In the genomic region with DNA sequence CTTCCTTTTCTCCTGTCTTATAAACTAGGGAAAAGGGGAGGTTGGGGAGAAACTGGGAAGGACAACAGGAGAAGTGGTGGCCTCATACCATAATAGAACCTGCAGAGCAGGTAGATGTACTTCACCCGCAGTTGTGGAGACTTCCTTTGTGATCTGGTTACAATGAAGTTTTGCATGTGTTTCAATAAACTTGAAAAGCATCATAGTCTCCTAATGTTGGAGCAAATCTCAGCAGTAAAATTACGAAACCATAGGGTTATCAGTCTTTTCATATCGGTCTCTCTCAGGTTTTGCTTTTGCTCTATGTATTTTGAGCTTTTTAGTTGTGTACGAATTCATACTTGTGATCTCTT, we compare ENCODE assay signal across 1 cellular context.
TF ChIP-seq lines count a peak whose summit lies in the region.

No MANE protein-coding gene starts in this region.

TF ChIP-seq in K562, 482 proteins besides CTCF, POLR2A, EP300 and RAD21 (continued from another document):
- TF ChIP-seq, protein P1, sequence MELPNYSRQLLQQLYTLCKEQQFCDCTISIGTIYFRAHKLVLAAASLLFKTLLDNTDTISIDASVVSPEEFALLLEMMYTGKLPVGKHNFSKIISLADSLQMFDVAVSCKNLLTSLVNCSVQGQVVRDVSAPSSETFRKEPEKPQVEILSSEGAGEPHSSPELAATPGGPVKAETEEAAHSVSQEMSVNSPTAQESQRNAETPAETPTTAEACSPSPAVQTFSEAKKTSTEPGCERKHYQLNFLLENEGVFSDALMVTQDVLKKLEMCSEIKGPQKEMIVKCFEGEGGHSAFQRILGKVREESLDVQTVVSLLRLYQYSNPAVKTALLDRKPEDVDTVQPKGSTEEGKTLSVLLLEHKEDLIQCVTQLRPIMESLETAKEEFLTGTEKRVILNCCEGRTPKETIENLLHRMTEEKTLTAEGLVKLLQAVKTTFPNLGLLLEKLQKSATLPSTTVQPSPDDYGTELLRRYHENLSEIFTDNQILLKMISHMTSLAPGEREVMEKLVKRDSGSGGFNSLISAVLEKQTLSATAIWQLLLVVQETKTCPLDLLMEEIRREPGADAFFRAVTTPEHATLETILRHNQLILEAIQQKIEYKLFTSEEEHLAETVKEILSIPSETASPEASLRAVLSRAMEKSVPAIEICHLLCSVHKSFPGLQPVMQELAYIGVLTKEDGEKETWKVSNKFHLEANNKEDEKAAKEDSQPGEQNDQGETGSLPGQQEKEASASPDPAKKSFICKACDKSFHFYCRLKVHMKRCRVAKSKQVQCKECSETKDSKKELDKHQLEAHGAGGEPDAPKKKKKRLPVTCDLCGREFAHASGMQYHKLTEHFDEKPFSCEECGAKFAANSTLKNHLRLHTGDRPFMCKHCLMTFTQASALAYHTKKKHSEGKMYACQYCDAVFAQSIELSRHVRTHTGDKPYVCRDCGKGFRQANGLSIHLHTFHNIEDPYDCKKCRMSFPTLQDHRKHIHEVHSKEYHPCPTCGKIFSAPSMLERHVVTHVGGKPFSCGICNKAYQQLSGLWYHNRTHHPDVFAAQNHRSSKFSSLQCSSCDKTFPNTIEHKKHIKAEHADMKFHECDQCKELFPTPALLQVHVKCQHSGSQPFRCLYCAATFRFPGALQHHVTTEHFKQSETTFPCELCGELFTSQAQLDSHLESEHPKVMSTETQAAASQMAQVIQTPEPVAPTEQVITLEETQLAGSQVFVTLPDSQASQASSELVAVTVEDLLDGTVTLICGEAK (IDR thresholded peaks at IDR 0.05): 0 out of 2 replicates have a peak, but pooled peaks have one; percentile 21
- TF ChIP-seq, protein P1 (CRISPR knock-in tag; IDR thresholded peaks at IDR 0.05): no peak
- TF ChIP-seq HDAC1 (IDR thresholded peaks at IDR 0.05) (0 out of 4 replicates have a peak, but pooled peaks of 1 of the 2 experiments have one; percentile 13), CBFA2T2 (conservative IDR thresholded peaks at IDR 0.05) (no peak), PRMT5 (CRISPR knock-in tag; IDR thresholded peaks at IDR 0.05) (no peak)
- TF ChIP-seq, protein P2, sequence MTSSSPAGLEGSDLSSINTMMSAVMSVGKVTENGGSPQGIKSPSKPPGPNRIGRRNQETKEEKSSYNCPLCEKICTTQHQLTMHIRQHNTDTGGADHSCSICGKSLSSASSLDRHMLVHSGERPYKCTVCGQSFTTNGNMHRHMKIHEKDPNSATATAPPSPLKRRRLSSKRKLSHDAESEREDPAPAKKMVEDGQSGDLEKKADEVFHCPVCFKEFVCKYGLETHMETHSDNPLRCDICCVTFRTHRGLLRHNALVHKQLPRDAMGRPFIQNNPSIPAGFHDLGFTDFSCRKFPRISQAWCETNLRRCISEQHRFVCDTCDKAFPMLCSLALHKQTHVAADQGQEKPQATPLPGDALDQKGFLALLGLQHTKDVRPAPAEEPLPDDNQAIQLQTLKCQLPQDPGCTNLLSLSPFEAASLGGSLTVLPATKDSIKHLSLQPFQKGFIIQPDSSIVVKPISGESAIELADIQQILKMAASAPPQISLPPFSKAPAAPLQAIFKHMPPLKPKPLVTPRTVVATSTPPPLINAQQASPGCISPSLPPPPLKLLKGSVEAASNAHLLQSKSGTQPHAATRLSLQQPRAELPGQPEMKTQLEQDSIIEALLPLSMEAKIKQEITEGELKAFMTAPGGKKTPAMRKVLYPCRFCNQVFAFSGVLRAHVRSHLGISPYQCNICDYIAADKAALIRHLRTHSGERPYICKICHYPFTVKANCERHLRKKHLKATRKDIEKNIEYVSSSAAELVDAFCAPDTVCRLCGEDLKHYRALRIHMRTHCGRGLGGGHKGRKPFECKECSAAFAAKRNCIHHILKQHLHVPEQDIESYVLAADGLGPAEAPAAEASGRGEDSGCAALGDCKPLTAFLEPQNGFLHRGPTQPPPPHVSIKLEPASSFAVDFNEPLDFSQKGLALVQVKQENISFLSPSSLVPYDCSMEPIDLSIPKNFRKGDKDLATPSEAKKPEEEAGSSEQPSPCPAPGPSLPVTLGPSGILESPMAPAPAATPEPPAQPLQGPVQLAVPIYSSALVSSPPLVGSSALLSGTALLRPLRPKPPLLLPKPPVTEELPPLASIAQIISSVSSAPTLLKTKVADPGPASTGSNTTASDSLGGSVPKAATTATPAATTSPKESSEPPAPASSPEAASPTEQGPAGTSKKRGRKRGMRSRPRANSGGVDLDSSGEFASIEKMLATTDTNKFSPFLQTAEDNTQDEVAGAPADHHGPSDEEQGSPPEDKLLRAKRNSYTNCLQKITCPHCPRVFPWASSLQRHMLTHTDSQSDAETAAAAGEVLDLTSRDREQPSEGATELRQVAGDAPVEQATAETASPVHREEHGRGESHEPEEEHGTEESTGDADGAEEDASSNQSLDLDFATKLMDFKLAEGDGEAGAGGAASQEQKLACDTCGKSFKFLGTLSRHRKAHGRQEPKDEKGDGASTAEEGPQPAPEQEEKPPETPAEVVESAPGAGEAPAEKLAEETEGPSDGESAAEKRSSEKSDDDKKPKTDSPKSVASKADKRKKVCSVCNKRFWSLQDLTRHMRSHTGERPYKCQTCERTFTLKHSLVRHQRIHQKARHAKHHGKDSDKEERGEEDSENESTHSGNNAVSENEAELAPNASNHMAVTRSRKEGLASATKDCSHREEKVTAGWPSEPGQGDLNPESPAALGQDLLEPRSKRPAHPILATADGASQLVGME (CRISPR knock-in tag; IDR thresholded peaks at IDR 0.05): no peak
- TF ChIP-seq, protein P3, sequence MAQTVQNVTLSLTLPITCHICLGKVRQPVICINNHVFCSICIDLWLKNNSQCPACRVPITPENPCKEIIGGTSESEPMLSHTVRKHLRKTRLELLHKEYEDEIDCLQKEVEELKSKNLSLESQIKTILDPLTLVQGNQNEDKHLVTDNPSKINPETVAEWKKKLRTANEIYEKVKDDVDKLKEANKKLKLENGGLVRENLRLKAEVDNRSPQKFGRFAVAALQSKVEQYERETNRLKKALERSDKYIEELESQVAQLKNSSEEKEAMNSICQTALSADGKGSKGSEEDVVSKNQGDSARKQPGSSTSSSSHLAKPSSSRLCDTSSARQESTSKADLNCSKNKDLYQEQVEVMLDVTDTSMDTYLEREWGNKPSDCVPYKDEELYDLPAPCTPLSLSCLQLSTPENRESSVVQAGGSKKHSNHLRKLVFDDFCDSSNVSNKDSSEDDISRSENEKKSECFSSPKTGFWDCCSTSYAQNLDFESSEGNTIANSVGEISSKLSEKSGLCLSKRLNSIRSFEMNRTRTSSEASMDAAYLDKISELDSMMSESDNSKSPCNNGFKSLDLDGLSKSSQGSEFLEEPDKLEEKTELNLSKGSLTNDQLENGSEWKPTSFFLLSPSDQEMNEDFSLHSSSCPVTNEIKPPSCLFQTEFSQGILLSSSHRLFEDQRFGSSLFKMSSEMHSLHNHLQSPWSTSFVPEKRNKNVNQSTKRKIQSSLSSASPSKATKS (CRISPR knock-in tag; IDR thresholded peaks at IDR 0.05): no peak
